Comparison of ENCODE assay signal across 27 cellular contexts in genomic region chr2:229410946-229411345, GRCh38.
DNase-seq lines count a peak whose midpoint lies in the region; TF ChIP-seq lines count a peak whose summit lies in the region.
"Had no signal": no experiment of that assay in that cellular context is flagged by ENCODE, and none has a peak within 500 bp of the region (broad histone marks: within the 10 kb centered on the region; RNA-seq: fewer than 3 reads in every experiment).

No MANE protein-coding gene starts in this region.

- WGBS in esophagus squamous epithelium, 2 donors = 83% methylated on average over 5 of the region's 5 CpGs
- 89 to 93% methylated on average over 5 of the region's 5 CpGs for WGBS in sigmoid colon, 2 donors

- H3K4me1 ChIP-seq in ACC112 (ENCODE audit: control insufficient read depth, insufficient read depth, low read length, unreplicated experiment) (peaks cover 45% of the 10 kb centered on the region), esophagus squamous epithelium (peaks cover 16 to 49% (median 31%) of the 10 kb centered on the region in 3 donors), sigmoid colon (peaks cover 0 to 33% (median 15%) of the 10 kb centered on the region in 4 donors)
- H3K4me1 ChIP-seq: HAP-1 had no signal

- TF ChIP-seq CTCF in esophagus squamous epithelium (IDR thresholded peaks at IDR 0.05) (no peak), sigmoid colon (IDR thresholded peaks at IDR 0.05) (no peak), WERI-Rb-1 (IDR thresholded peaks at IDR 0.05; ENCODE audit: low read depth, low read length) (no peak)

- no peak for TF ChIP-seq POLR2A in esophagus squamous epithelium (IDR thresholded peaks at IDR 0.05)
- TF ChIP-seq POLR2A in sigmoid colon (IDR thresholded peaks at IDR 0.05) = no peak

- H3K79me2 ChIP-seq in ACC112 (ENCODE audit: control insufficient read depth, insufficient read depth, low read length, unreplicated experiment) = no peaks in the 10 kb centered on the region

- H3K4me3 ChIP-seq in ACC112 (ENCODE audit: low read depth, low read length) (no peak overlapping the region), esophagus squamous epithelium (no peak overlapping the region), sigmoid colon (no peak overlapping the region), WERI-Rb-1 (ENCODE audit: low read depth, low read length) (no peak overlapping the region)
- H3K4me3 ChIP-seq: HAP-1, lung, skin epidermis, suprapubic skin, uterus had no signal

- TF ChIP-seq EP300 in sigmoid colon (IDR thresholded peaks at IDR 0.05) = no peak

- H3K27ac ChIP-seq in ACC112 (ENCODE audit: low read depth, low read length) (peak overlapping the region; percentile 98; the same call in 1 of the 2 replicates), esophagus squamous epithelium (peak overlapping the region in 3 of 4 donors; percentile 48 to 86 (median 84)), sigmoid colon (peak overlapping the region; percentile 8 to 75 (median 74)), WERI-Rb-1 (no peak overlapping the region)
- H3K27ac ChIP-seq: HL-60 had no signal

- H3K36me3 ChIP-seq in ACC112 (ENCODE audit: insufficient read depth, low read length) (no peaks in the 10 kb centered on the region), esophagus squamous epithelium (no peaks in the 10 kb centered on the region), sigmoid colon (no peaks in the 10 kb centered on the region), WERI-Rb-1 (no peaks in the 10 kb centered on the region)
- H3K36me3 ChIP-seq: HAP-1, suprapubic skin, uterus had no signal

- no peak overlapping the region for H2AFZ ChIP-seq in ACC112 (ENCODE audit: low read length, unreplicated experiment)

- intact Hi-C loops in esophagus squamous epithelium (cut with DNase I) = no loop called here
- intact Hi-C loops in sigmoid colon (cut with DNase I) = loop anchor here (10.0 kb wide), 1 partner anchor 136 kb away; the partner anchor contains the start of gene PID1

- H3K27me3 ChIP-seq in ACC112 (ENCODE audit: insufficient read depth, low read length) = no peaks in the 10 kb centered on the region
- H3K27me3 ChIP-seq in esophagus squamous epithelium = no peaks in the 10 kb centered on the region
- H3K27me3 ChIP-seq in sigmoid colon = no peaks in the 10 kb centered on the region
- peaks cover 79% of the 10 kb centered on the region for H3K27me3 ChIP-seq in WERI-Rb-1 (ENCODE audit: insufficient read depth, low read depth, severe bottlenecking)
- H3K27me3 ChIP-seq: suprapubic skin, uterus had no signal

- H3K9me3 ChIP-seq in esophagus squamous epithelium (no peaks in the 10 kb centered on the region), sigmoid colon (no peaks in the 10 kb centered on the region), WERI-Rb-1 (ENCODE audit: severe bottlenecking) (no peaks in the 10 kb centered on the region)
- H3K9me3 ChIP-seq: HAP-1, suprapubic skin, uterus had no signal

- DNase-seq in NCI-H460 (ENCODE audit: extremely low read depth, low read depth) (peak; percentile 36), esophagus squamous epithelium (lab: John Stamatoyannopoulos, UW) (no peak), sigmoid colon (no peak), germinal center (ENCODE audit: low spot score) (no peak), WERI-Rb-1 (no peak), foreskin melanocyte (no peak), HuH-7.5 (ENCODE audit: low spot score) (no peak)
- DNase-seq: activated CD4-positive, alpha-beta T cell treated with anti-CD3 and anti-CD28 coated beads for 4 hours; activated CD8-positive, alpha-beta memory T cell treated with anti-CD3 and anti-CD28 coated beads for 24 hours; amygdala; DMS153; effector CD4-positive, alpha-beta T cell; KG1; MM.1S; naive thymus-derived CD4-positive, alpha-beta T cell; NCI-H1417; NCI-H2029 treated with DMSO at 0.1 percent for 48 hours; NCI-H345; Right ventricle myocardium superior; stimulated activated naive CD4-positive, alpha-beta T cell treated with Interleukin-2 at 50 U/mL for 16 hours; uterus had no signal
